Comparison of ENCODE assay signal across 31 cellular contexts in the genomic region with DNA sequence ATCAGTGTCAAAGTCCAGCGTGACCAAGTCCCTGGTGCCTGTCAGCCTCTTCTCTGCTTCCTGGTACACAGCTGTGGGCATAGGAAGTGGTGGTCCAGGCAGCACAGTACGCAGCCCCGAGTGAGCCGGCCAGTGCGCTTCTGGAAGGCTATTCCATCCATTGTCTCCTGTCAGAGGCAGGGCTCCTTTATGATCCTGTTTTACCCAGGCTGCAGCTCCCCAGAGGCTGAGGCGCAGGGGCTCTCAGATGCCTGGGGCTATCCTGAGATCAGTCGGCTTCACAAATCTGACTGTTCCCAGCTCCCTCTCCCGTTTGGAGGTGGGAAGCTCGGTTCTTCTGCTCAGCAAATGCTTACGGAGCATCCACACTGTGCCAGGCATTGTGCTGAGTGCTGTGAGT.
"Had no signal": no experiment of that assay in that cellular context is flagged by ENCODE, and none has a peak within 500 bp of the region (broad histone marks: within the 10 kb centered on the region; RNA-seq: fewer than 3 reads in every experiment).

No MANE protein-coding gene starts in this region.

- H3K4me1 Mint-ChIP-seq: activated B cell treated with CpG ODN at 0.5 μM for 24 hours had no signal

- H3K4me3 Mint-ChIP-seq: activated B cell treated with CpG ODN at 0.5 μM for 24 hours; activated CD8-positive, alpha-beta T cell treated with anti-CD3 and anti-CD28 coated beads, Interleukin-2, amount 10 ng/mL, durations not matched to agents 7 days and 5 days; activated naive CD4-positive, alpha-beta T cell treated with anti-CD3 and anti-CD28 coated beads, Interleukin-2, amount 50 U/mL, for 24 hours; activated naive CD8-positive, alpha-beta T cell treated with anti-CD3 and anti-CD28 coated beads, Interleukin-2, amount 10 ng/mL, durations not matched to agents 7 days and 5 days; activated T-cell treated with anti-CD3 and anti-CD28 coated beads, Interleukin-2, amount 50 U/mL, for 24 hours had no signal

- H3K9me3 ChIP-seq: ascending aorta had no signal

- DNase-seq: activated B cell treated with CpG ODN at 0.5 μM for 24 hours; activated CD4-positive, alpha-beta T cell treated with anti-CD3 and anti-CD28 coated beads for 4 hours; activated CD4-positive, alpha-beta T cell treated with anti-CD3 and anti-CD28 coated beads, Interleukin-2, amount 50 U/mL, for 48 hours; activated CD4-positive, CD25-positive, alpha-beta regulatory T cell treated with anti-CD3 and anti-CD28 coated beads, Interleukin-2, amount 50 U/mL, for 72 hours; activated CD8-positive, alpha-beta T cell treated with anti-CD3 and anti-CD28 coated beads, Interleukin-2, amount 10 ng/mL, durations not matched to agents 7 days and 5 days; activated gamma-delta T cell; activated naive CD4-positive, alpha-beta T cell treated with Interleukin-2 at 50 U/mL for 16 hours; activated naive CD8-positive, alpha-beta T cell treated with anti-CD3 and anti-CD28 coated beads, Interleukin-2, amount 10 ng/mL, durations not matched to agents 7 days and 5 days; activated T-cell treated with anti-CD3 and anti-CD28 coated beads, Interleukin-2, amount 50 U/mL, for 24 hours; amygdala; cerebellar nuclear complex; MM.1S; MV-4-11; NCI-H1092; NCI-H1436 treated with DMSO at 0.1 percent for 48 hours; NCI-H1694 treated with DMSO at 0.1 percent for 48 hours; NCI-H2029; NCI-H2107; NCI-H2171; NCI-H526; NCI-H748 treated with DMSO at 0.1 percent for 48 hours; NK-92 treated with Interleukin-12 subunit alpha and Interleukin-12 subunit beta, amount 100 ng/mL, for 24 hours; Right ventricle myocardium superior; SW 1271; T-helper 1 cell; T-helper 2 cell; T-helper 9 cell had no signal

- H3K9ac ChIP-seq: KMS-11 had no signal

- H3K36me3 ChIP-seq: ascending aorta had no signal

- H3K9me3 Mint-ChIP-seq: activated B cell treated with CpG ODN at 0.5 μM for 24 hours; activated naive CD4-positive, alpha-beta T cell treated with anti-CD3 and anti-CD28 coated beads, Interleukin-2, amount 50 U/mL, for 24 hours; activated naive CD8-positive, alpha-beta T cell treated with anti-CD3 and anti-CD28 coated beads, Interleukin-2, amount 10 ng/mL, durations not matched to agents 7 days and 5 days; activated T-cell treated with anti-CD3 and anti-CD28 coated beads, Interleukin-2, amount 50 U/mL, for 24 hours; activated T-helper 2 cell treated with anti-CD3 and anti-CD28 coated beads, Interferon-gamma antibody, Interleukin-2, Interleukin-4, amounts not matched to agents 10 μg/mL and 5 μg/mL and 100 μg/mL, durations not matched to agents 14 hours and 24 hours and 36 hours had no signal

- H3K4me3 ChIP-seq: ascending aorta had no signal

- H3K4me1 ChIP-seq: ascending aorta had no signal

- H3K27ac Mint-ChIP-seq: activated B cell treated with CpG ODN at 0.5 μM for 24 hours; activated CD8-positive, alpha-beta T cell treated with anti-CD3 and anti-CD28 coated beads, Interleukin-2, amount 10 ng/mL, durations not matched to agents 7 days and 5 days; activated naive CD4-positive, alpha-beta T cell treated with anti-CD3 and anti-CD28 coated beads, Interleukin-2, amount 50 U/mL, for 24 hours; activated naive CD8-positive, alpha-beta T cell treated with anti-CD3 and anti-CD28 coated beads, Interleukin-2, amount 10 ng/mL, durations not matched to agents 7 days and 5 days; activated T-cell treated with anti-CD3 and anti-CD28 coated beads, Interleukin-2, amount 50 U/mL, for 24 hours; activated T-helper 2 cell treated with anti-CD3 and anti-CD28 coated beads, Interferon-gamma antibody, Interleukin-2, Interleukin-4, amounts not matched to agents 10 μg/mL and 5 μg/mL and 100 μg/mL, durations not matched to agents 14 hours and 24 hours and 36 hours had no signal

- H3K27me3 Mint-ChIP-seq: activated B cell treated with CpG ODN at 0.5 μM for 24 hours; activated naive CD4-positive, alpha-beta T cell treated with anti-CD3 and anti-CD28 coated beads, Interleukin-2, amount 50 U/mL, for 24 hours; activated naive CD8-positive, alpha-beta T cell treated with anti-CD3 and anti-CD28 coated beads, Interleukin-2, amount 10 ng/mL, durations not matched to agents 7 days and 5 days; activated T-cell treated with anti-CD3 and anti-CD28 coated beads, Interleukin-2, amount 50 U/mL, for 24 hours had no signal

- H3K27me3 ChIP-seq: ascending aorta had no signal

- ATAC-seq: activated CD8-positive, alpha-beta T cell treated with anti-CD3 and anti-CD28 coated beads, Interleukin-2, amount 10 ng/mL, durations not matched to agents 7 days and 5 days had no signal

- H3K36me3 Mint-ChIP-seq: activated naive CD4-positive, alpha-beta T cell treated with anti-CD3 and anti-CD28 coated beads, Interleukin-2, amount 50 U/mL, for 24 hours; activated naive CD8-positive, alpha-beta T cell treated with anti-CD3 and anti-CD28 coated beads, Interleukin-2, amount 10 ng/mL, durations not matched to agents 7 days and 5 days had no signal
